In genomic region chr17:39868554-39868942, GRCh38 we compare ENCODE assay signal across 21 cellular contexts. TPM values are rescaled to one million over a fixed set of nuclear protein-coding genes. Genes with fewer than 3 reads are reported as not detected.
DNase-seq lines count a peak whose midpoint lies in the region; ATAC-seq and TF ChIP-seq lines count a peak whose summit lies in the region.
"Had no signal": no experiment of that assay in that cellular context is flagged by ENCODE, and none has a peak within 500 bp of the region (broad histone marks: within the 10 kb centered on the region; RNA-seq: fewer than 3 reads in every experiment).

No MANE protein-coding gene starts in this region.

- H3K36me3 ChIP-seq in tibial artery: no peaks in the 10 kb centered on the region
- H3K36me3 ChIP-seq: BLaER1 treated with 17β-estradiol and CSF1 and Interleukin-3, amounts not matched to agents 10 nM and 100 nM had no signal

- POLR2A ChIA-PET in activated CD4-positive, alpha-beta T cell treated with anti-CD3 and anti-CD28 coated beads for 36 hours (lab: Charles Lee): no interaction called here
- POLR2A ChIA-PET in activated CD8-positive, alpha-beta T cell treated with anti-CD3 and anti-CD28 coated beads, Interleukin-2, amount 10 ng/mL, durations not matched to agents 7 days and 5 days (lab: Charles Lee): no interaction called here

- no peak overlapping the region for H3K27ac ChIP-seq in tibial artery
- H3K27ac ChIP-seq: BLaER1 treated with 17β-estradiol and CSF1 and Interleukin-3, amounts not matched to agents 10 nM and 100 nM; hepatocyte had no signal

- no peak for ATAC-seq in activated CD4-positive, alpha-beta T cell treated with anti-CD3 and anti-CD28 coated beads for 36 hours
- no peak for ATAC-seq in activated CD8-positive, alpha-beta T cell treated with anti-CD3 and anti-CD28 coated beads, Interleukin-2, amount 10 ng/mL, durations not matched to agents 7 days and 5 days
- no peak for ATAC-seq in natural killer cell treated with Interleukin-12 subunit alpha and Interleukin-12 subunit beta and Interleukin-15 and Interleukin-18, amount 100 ng/mL, for 72 hours

- H3K9me3 Mint-ChIP-seq in activated CD4-positive, alpha-beta T cell treated with anti-CD3 and anti-CD28 coated beads for 36 hours (ENCODE audit: low read depth): peaks cover 5% of the 10 kb centered on the region
- no peaks in the 10 kb centered on the region for H3K9me3 Mint-ChIP-seq in activated CD8-positive, alpha-beta T cell treated with anti-CD3 and anti-CD28 coated beads, Interleukin-2, amount 10 ng/mL, durations not matched to agents 7 days and 5 days (ENCODE audit: insufficient read depth)
- H3K9me3 Mint-ChIP-seq in natural killer cell treated with Interleukin-12 subunit alpha and Interleukin-12 subunit beta and Interleukin-15 and Interleukin-18, amount 100 ng/mL, for 72 hours: no peaks in the 10 kb centered on the region

- H3K27me3 Mint-ChIP-seq in activated CD4-positive, alpha-beta T cell treated with anti-CD3 and anti-CD28 coated beads for 36 hours: no peaks in the 10 kb centered on the region
- peaks cover 4% of the 10 kb centered on the region for H3K27me3 Mint-ChIP-seq in activated CD8-positive, alpha-beta T cell treated with anti-CD3 and anti-CD28 coated beads, Interleukin-2, amount 10 ng/mL, durations not matched to agents 7 days and 5 days (ENCODE audit: low read depth)
- no peaks in the 10 kb centered on the region for H3K27me3 Mint-ChIP-seq in natural killer cell treated with Interleukin-12 subunit alpha and Interleukin-12 subunit beta and Interleukin-15 and Interleukin-18, amount 100 ng/mL, for 72 hours

- H3K4me1 ChIP-seq in tibial artery: peaks cover 0 to 6% (median 3%) of the 10 kb centered on the region in 4 donors

- TF ChIP-seq CTCF in GM12865 (IDR thresholded peaks at IDR 0.05; ENCODE audit: insufficient read depth, low read depth, low read length, missing control alignments): no peak
- no peak for TF ChIP-seq CTCF in tibial artery (IDR thresholded peaks at IDR 0.05)

- H3K4me1 Mint-ChIP-seq in activated CD4-positive, alpha-beta T cell treated with anti-CD3 and anti-CD28 coated beads for 36 hours: peaks cover 52% of the 10 kb centered on the region
- H3K4me1 Mint-ChIP-seq in activated CD8-positive, alpha-beta T cell treated with anti-CD3 and anti-CD28 coated beads, Interleukin-2, amount 10 ng/mL, durations not matched to agents 7 days and 5 days (ENCODE audit: low read depth): peaks cover 43% of the 10 kb centered on the region
- peaks cover 31 to 36% of the 10 kb centered on the region in 2 donors for H3K4me1 Mint-ChIP-seq in natural killer cell treated with Interleukin-12 subunit alpha and Interleukin-12 subunit beta and Interleukin-15 and Interleukin-18, amount 100 ng/mL, for 72 hours (ENCODE audit: low read depth in 2 of 2)

- H3K36me3 Mint-ChIP-seq in activated CD4-positive, alpha-beta T cell treated with anti-CD3 and anti-CD28 coated beads for 36 hours (ENCODE audit: low read depth): peaks cover 2% of the 10 kb centered on the region
- H3K36me3 Mint-ChIP-seq in activated CD8-positive, alpha-beta T cell treated with anti-CD3 and anti-CD28 coated beads, Interleukin-2, amount 10 ng/mL, durations not matched to agents 7 days and 5 days (ENCODE audit: low read depth): no peaks in the 10 kb centered on the region
- H3K36me3 Mint-ChIP-seq in natural killer cell treated with Interleukin-12 subunit alpha and Interleukin-12 subunit beta and Interleukin-15 and Interleukin-18, amount 100 ng/mL, for 72 hours: peaks cover 7% of the 10 kb centered on the region

- H3K4me3 ChIP-seq in GM12865 (ENCODE audit: low read depth, low read length) (peak overlapping the region; percentile 58), tibial artery (no peak overlapping the region)
- H3K4me3 ChIP-seq: BLaER1 treated with 17β-estradiol and CSF1 and Interleukin-3, amounts not matched to agents 10 nM and 100 nM; hepatocyte had no signal

- H3K27me3 ChIP-seq in tibial artery: peaks cover 0 to 55% of the 10 kb centered on the region in 2 donors

- no peak for DNase-seq in activated CD4-positive, alpha-beta T cell treated with anti-CD3 and anti-CD28 coated beads for 36 hours
- DNase-seq in activated CD4-positive, alpha-beta T cell treated with anti-CD3 and anti-CD28 coated beads for 1 hour: no peak
- DNase-seq in GM12865 (ENCODE audit: low read depth) (no peak), tibial artery (no peak), foreskin melanocyte (no peak), cerebellum (ENCODE audit: low spot score) (no peak)
- no peak for DNase-seq in activated CD8-positive, alpha-beta T cell treated with anti-CD3 and anti-CD28 coated beads, Interleukin-2, amount 10 ng/mL, durations not matched to agents 7 days and 5 days
- DNase-seq in natural killer cell treated with Interleukin-12 subunit alpha and Interleukin-12 subunit beta and Interleukin-15 and Interleukin-18, amount 100 ng/mL, for 72 hours (ENCODE audit: low spot score): no peak
- DNase-seq: DMS79; islet precursor cell; mammary epithelial cell; NCI-H1694 treated with DMSO at 0.1 percent for 48 hours; NK-92 treated with Interleukin-12 subunit alpha and Interleukin-12 subunit beta, amount 100 ng/mL, for 24 hours; posterior cingulate gyrus; SK-N-SH had no signal

- H3K9me3 ChIP-seq in tibial artery: peaks cover 0 to 10% (median 7%) of the 10 kb centered on the region in 3 donors
- H3K9me3 ChIP-seq: SK-N-SH had no signal

- intact Hi-C loops in activated CD4-positive, alpha-beta T cell treated with anti-CD3 and anti-CD28 coated beads for 36 hours (cut with DNase I, micrococcal nuclease): loop anchor here in 1 of 2 experiments (5.0 kb wide), 1 partner anchor 231 kb away; the partner anchor contains the start of gene STARD3
- intact Hi-C loops in tibial artery (cut with DNase I; ENCODE audit: low total_unique reads): no loop called here

- H3K4me3 Mint-ChIP-seq in activated CD4-positive, alpha-beta T cell treated with anti-CD3 and anti-CD28 coated beads for 36 hours: peak overlapping the region; percentile 53
- H3K4me3 Mint-ChIP-seq in activated CD8-positive, alpha-beta T cell treated with anti-CD3 and anti-CD28 coated beads, Interleukin-2, amount 10 ng/mL, durations not matched to agents 7 days and 5 days: no peak overlapping the region
- peak overlapping the region; percentile 60 for H3K4me3 Mint-ChIP-seq in natural killer cell treated with Interleukin-12 subunit alpha and Interleukin-12 subunit beta and Interleukin-15 and Interleukin-18, amount 100 ng/mL, for 72 hours

- CTCF ChIA-PET in activated CD4-positive, alpha-beta T cell treated with anti-CD3 and anti-CD28 coated beads for 36 hours (lab: Charles Lee): interaction anchor here (0.6 kb wide), 2 partner anchors 40 to 214 kb away, joined by 3 to 4 read pairs; no protein-coding TSS in a partner anchor
- CTCF ChIA-PET in activated CD8-positive, alpha-beta T cell treated with anti-CD3 and anti-CD28 coated beads, Interleukin-2, amount 10 ng/mL, durations not matched to agents 7 days and 5 days (lab: Charles Lee): no interaction called here

- H3K27ac Mint-ChIP-seq in activated CD4-positive, alpha-beta T cell treated with anti-CD3 and anti-CD28 coated beads for 36 hours: peak overlapping the region; percentile 93
- peak overlapping the region; percentile 54 for H3K27ac Mint-ChIP-seq in activated CD8-positive, alpha-beta T cell treated with anti-CD3 and anti-CD28 coated beads, Interleukin-2, amount 10 ng/mL, durations not matched to agents 7 days and 5 days
- peak overlapping the region; percentile 9 to 99 for H3K27ac Mint-ChIP-seq in natural killer cell treated with Interleukin-12 subunit alpha and Interleukin-12 subunit beta and Interleukin-15 and Interleukin-18, amount 100 ng/mL, for 72 hours

RNA-seq across cellular contexts. Expression of gene ZPBP2, which starts 0.5 kb away (rescaled TPM):
- total RNA-seq in activated CD4-positive, alpha-beta T cell treated with anti-CD3 and anti-CD28 coated beads for 36 hours: under 1 TPM; 0.19 to 0.34 TPM
- not detected for total RNA-seq in activated CD8-positive, alpha-beta T cell treated with anti-CD3 and anti-CD28 coated beads, Interleukin-2, amount 10 ng/mL, durations not matched to agents 7 days and 5 days
- total RNA-seq in natural killer cell treated with Interleukin-12 subunit alpha and Interleukin-12 subunit beta and Interleukin-15 and Interleukin-18, amount 100 ng/mL, for 72 hours: not detected
- total RNA-seq in cerebellum: not detected
- total RNA-seq: A172, H1, hepatocyte, mammary epithelial cell, RPMI7951, temporal lobe had no signal

RNA-seq across cellular contexts. Expression of gene IKZF3, which starts 4.4 kb away (rescaled TPM):
- total RNA-seq in activated CD4-positive, alpha-beta T cell treated with anti-CD3 and anti-CD28 coated beads for 36 hours: 10 to 100 TPM; 37.6 to 50.4 TPM
- total RNA-seq in activated CD8-positive, alpha-beta T cell treated with anti-CD3 and anti-CD28 coated beads, Interleukin-2, amount 10 ng/mL, durations not matched to agents 7 days and 5 days: 10 to 100 TPM; 31.1 to 31.9 TPM
- 10 to 100 TPM; 65.5 to 80.9 TPM for total RNA-seq in natural killer cell treated with Interleukin-12 subunit alpha and Interleukin-12 subunit beta and Interleukin-15 and Interleukin-18, amount 100 ng/mL, for 72 hours
- total RNA-seq in cerebellum: not detected
- total RNA-seq: A172, RPMI7951 had no signal

RNA-seq across cellular contexts. Expression of gene GSDMB, which starts 49.9 kb away (rescaled TPM):
- 10 to 100 TPM; 17.7 to 18.5 TPM for total RNA-seq in activated CD4-positive, alpha-beta T cell treated with anti-CD3 and anti-CD28 coated beads for 36 hours
- 10 to 100 TPM; 48.6 to 56.7 TPM for total RNA-seq in activated CD8-positive, alpha-beta T cell treated with anti-CD3 and anti-CD28 coated beads, Interleukin-2, amount 10 ng/mL, durations not matched to agents 7 days and 5 days
- total RNA-seq in natural killer cell treated with Interleukin-12 subunit alpha and Interleukin-12 subunit beta and Interleukin-15 and Interleukin-18, amount 100 ng/mL, for 72 hours: 10 to 100 TPM; 39.0 to 54.1 TPM
- total RNA-seq in cerebellum: 16.2 TPM

RNA-seq across cellular contexts. Expression of gene ORMDL3, which starts 58.9 kb away (rescaled TPM):
- 10 to 100 TPM; 46.8 to 64.9 TPM for total RNA-seq in activated CD4-positive, alpha-beta T cell treated with anti-CD3 and anti-CD28 coated beads for 36 hours
- 100 to 1,000 TPM; 151 to 168 TPM for total RNA-seq in activated CD8-positive, alpha-beta T cell treated with anti-CD3 and anti-CD28 coated beads, Interleukin-2, amount 10 ng/mL, durations not matched to agents 7 days and 5 days
- 100 to 1,000 TPM in 1 of 2 donors, 10 to 100 TPM in 1; 94.2 to 124 TPM for total RNA-seq in natural killer cell treated with Interleukin-12 subunit alpha and Interleukin-12 subunit beta and Interleukin-15 and Interleukin-18, amount 100 ng/mL, for 72 hours
- 43.9 TPM for total RNA-seq in cerebellum

RNA-seq across cellular contexts. Expression of gene LRRC3C, which starts 59.0 kb away (rescaled TPM):
- total RNA-seq in activated CD4-positive, alpha-beta T cell treated with anti-CD3 and anti-CD28 coated beads for 36 hours: not detected
- not detected for total RNA-seq in activated CD8-positive, alpha-beta T cell treated with anti-CD3 and anti-CD28 coated beads, Interleukin-2, amount 10 ng/mL, durations not matched to agents 7 days and 5 days
- total RNA-seq in natural killer cell treated with Interleukin-12 subunit alpha and Interleukin-12 subunit beta and Interleukin-15 and Interleukin-18, amount 100 ng/mL, for 72 hours: not detected
- not detected for total RNA-seq in cerebellum
- total RNA-seq: A172, H1, mammary epithelial cell, RPMI7951, temporal lobe had no signal

Comparison
In these comparisons a context has a peak if more than half of its experiments do, and no peak if none do; other contexts are left out.
1. RNA of gene IKZF3, which starts 4.4 kb away (total RNA-seq): 65.5 to 80.9 TPM in natural killer cell treated with Interleukin-12 subunit alpha and Interleukin-12 subunit beta and Interleukin-15 and Interleukin-18, amount 100 ng/mL, for 72 hours, 37.6 to 50.4 TPM in activated CD4-positive, alpha-beta T cell treated with anti-CD3 and anti-CD28 coated beads for 36 hours and 31.1 to 31.9 TPM in activated CD8-positive, alpha-beta T cell treated with anti-CD3 and anti-CD28 coated beads, Interleukin-2, amount 10 ng/mL, durations not matched to agents 7 days and 5 days; not detected in cerebellum (single experiment); every median in the first group is over 10 times any median in the second.
2. Peak in every context shown above with its lines, with median percentiles within 50 percentile points of each other: H3K27ac Mint-ChIP-seq.